In the genomic region with DNA sequence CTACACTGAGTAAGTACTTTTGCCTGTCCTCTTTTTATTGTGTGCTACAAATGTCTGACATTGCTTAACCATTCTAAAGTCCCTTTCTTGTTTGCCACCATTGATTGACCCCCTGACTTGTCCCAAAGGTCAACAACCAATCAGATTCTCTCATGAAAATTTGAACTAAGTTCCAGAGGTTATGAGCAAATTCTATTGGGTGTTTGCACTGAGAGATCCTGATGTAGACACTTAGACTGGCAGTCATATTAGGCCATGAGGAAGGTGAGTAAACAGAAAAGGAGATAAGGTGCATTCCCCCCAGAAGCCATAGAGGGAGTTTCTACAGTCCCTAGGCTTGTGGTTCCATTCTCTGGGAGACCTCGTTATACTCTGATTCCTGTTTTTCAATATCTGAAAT, we compare ENCODE assay signal across 19 cellular contexts.
A peak's percentile ranks its signal among the peaks of the same experiment; 100 is the strongest.
DNase-seq lines count a peak whose midpoint lies in the region; ATAC-seq, FAIRE-seq and TF ChIP-seq lines count a peak whose summit lies in the region.
"Had no signal": no experiment of that assay in that cellular context is flagged by ENCODE, and none has a peak within 500 bp of the region (broad histone marks: within the 10 kb centered on the region; RNA-seq: fewer than 3 reads in every experiment).

No MANE protein-coding gene starts in this region.

- in situ Hi-C loops in HepG2 (cut with HindIII; ENCODE audit: extremely low pct_ligation_motif_present, low pct_unique_long_range_greater_than_20kb) = no loop called here
- in situ Hi-C loops in KBM-7 (cut with MboI; ENCODE audit: low pct_unique_long_range_greater_than_20kb, low sequenced_read_pairs) = no loop called here

- H3K27me3 ChIP-seq in HepG2 (ENCODE audit: control insufficient read depth in 1 of 2, insufficient read depth in 2 of 2, low read length in 2 of 2) = peaks cover 2 to 26% of the 10 kb centered on the region in 2 experiments; a peak in 3 of 5 replicates

- no peak for TF ChIP-seq CTCF in HepG2 (CRISPR knock-in tag; IDR thresholded peaks at IDR 0.05)

- no peak for TF ChIP-seq RAD21 in HepG2 (CRISPR knock-in tag; IDR thresholded peaks at IDR 0.05)

- CTCF ChIA-PET in HepG2 (lab: Yijun Ruan, JAX; ENCODE audit: low intra/inter-chr PET ratio, low total read pairs) = no interaction called here

- no peak overlapping the region for H3K4me2 ChIP-seq in HepG2 (ENCODE audit: low read depth, low read length)
- H3K4me2 ChIP-seq: A549, KMS-11 had no signal

- POLR2A ChIA-PET in HepG2 (lab: Yijun Ruan, JAX) = no interaction called here

- no peak overlapping the region for H2AFZ ChIP-seq in HepG2 (ENCODE audit: low read length)
- H2AFZ ChIP-seq: GM23248 had no signal

- no peak overlapping the region for H3K27ac ChIP-seq in HepG2 (ENCODE audit: extremely low read length, insufficient read depth, low read length)
- H3K27ac ChIP-seq: A549, C4-2B, GM23248, KMS-11 had no signal

- BruUV-seq in HepG2 (replicated peaks; lab: Mats Ljungman, UMichigan) = no TSS peak

- TF ChIP-seq EP300 in HepG2 (IDR thresholded peaks at IDR 0.05; ENCODE audit: low read depth in 2 of 2, low read length in 2 of 2) = no peak
- TF ChIP-seq EP300 in HepG2 (CRISPR knock-in tag; IDR thresholded peaks at IDR 0.05; ENCODE audit: borderline replicate concordance) = no peak

- no peak for DNase-seq in GM12892 (ENCODE audit: insufficient read length)
- peak; percentile 1 for DNase-seq in RKO (ENCODE audit: low spot score)
- DNase-seq in HepG2 (ENCODE audit: low spot score) = peak; percentile 41
- DNase-seq in KBM-7 = no peak
- DNase-seq: BE2C; CD4-positive, alpha-beta memory T cell; DND-41; GDM1; GM23248; IMR-90 had no signal

- peak; percentile 9 for FAIRE-seq in GM12892 (lab: Jason Lieb, UNC)
- FAIRE-seq in HepG2 (lab: Jason Lieb, UNC) = no peak
- FAIRE-seq: A549, GM18507, H54, HTR-8/SVneo had no signal

- TF ChIP-seq POLR2A in GM12892 (IDR thresholded peaks at IDR 0.05; ENCODE audit: low read depth, low read length) = no peak
- TF ChIP-seq POLR2A in HepG2 (IDR thresholded peaks at IDR 0.05; ENCODE audit: insufficient read depth in 1 of 2, low read depth in 2 of 2, low read length in 2 of 2) = no peak

- no peaks in the 10 kb centered on the region for H3K36me3 ChIP-seq in HepG2 (replicated peaks in 1 of 2; ENCODE audit: control insufficient read depth in 1 of 2, insufficient read depth in 2 of 2, low read length in 2 of 2)
- H3K36me3 ChIP-seq: BE2C had no signal

- H3K4me1 ChIP-seq in HepG2 (ENCODE audit: insufficient read depth, low read length) = 0 out of 2 replicates have a peak, but pooled peaks cover 5% of the 10 kb centered on the region
- H3K4me1 ChIP-seq: BE2C had no signal

- H3K79me2 ChIP-seq in HepG2 (ENCODE audit: insufficient read depth, low read length) = no peaks in the 10 kb centered on the region

- H3K4me3 ChIP-seq in HepG2 (replicated peaks in 1 of 3; ENCODE audit: insufficient read depth in 1 of 3, low read depth in 2 of 3, low read length in 3 of 3) = no peak overlapping the region
- H3K4me3 ChIP-seq: A549, GM23248 had no signal

- intact Hi-C loops in HepG2 (cut with micrococcal nuclease; ENCODE audit: unreplicated experiment) = no loop called here

- no peaks in the 10 kb centered on the region for H3K9me3 ChIP-seq in HepG2 (ENCODE audit: low read length)
- H3K9me3 ChIP-seq: A549, BE2C had no signal

- no peaks in the 10 kb centered on the region for H4K20me1 ChIP-seq in HepG2 (ENCODE audit: insufficient read depth, low read length)

- no peak overlapping the region for H3K9ac ChIP-seq in HepG2 (ENCODE audit: insufficient read depth, low read depth, low read length)
- H3K9ac ChIP-seq: GM23248, KMS-11 had no signal

- 0% methylated on average over 1 of the region's 1 CpG for WGBS in HepG2 (ENCODE audit: low lambda C conversion rate)

- ATAC-seq in HepG2 (peak; percentile 89), HG03520 (IDR thresholded peaks at IDR 0.05; ENCODE audit: unreplicated experiment) (no peak), HG03378 (IDR thresholded peaks at IDR 0.05; ENCODE audit: unreplicated experiment) (no peak)
- ATAC-seq: A549, HCT116 had no signal

TF ChIP-seq in HepG2, 621 proteins besides CTCF, POLR2A, EP300 and RAD21:
- no peak for TF ChIP-seq ZNF124 (CRISPR knock-in tag; IDR thresholded peaks at IDR 0.05)
- TF ChIP-seq ZNF629 (CRISPR knock-in tag; conservative IDR thresholded peaks at IDR 0.05) = no peak
- no peak for TF ChIP-seq SP5 (CRISPR knock-in tag; IDR thresholded peaks at IDR 0.05; ENCODE audit: borderline replicate concordance, low read depth)
- TF ChIP-seq, protein P1, sequence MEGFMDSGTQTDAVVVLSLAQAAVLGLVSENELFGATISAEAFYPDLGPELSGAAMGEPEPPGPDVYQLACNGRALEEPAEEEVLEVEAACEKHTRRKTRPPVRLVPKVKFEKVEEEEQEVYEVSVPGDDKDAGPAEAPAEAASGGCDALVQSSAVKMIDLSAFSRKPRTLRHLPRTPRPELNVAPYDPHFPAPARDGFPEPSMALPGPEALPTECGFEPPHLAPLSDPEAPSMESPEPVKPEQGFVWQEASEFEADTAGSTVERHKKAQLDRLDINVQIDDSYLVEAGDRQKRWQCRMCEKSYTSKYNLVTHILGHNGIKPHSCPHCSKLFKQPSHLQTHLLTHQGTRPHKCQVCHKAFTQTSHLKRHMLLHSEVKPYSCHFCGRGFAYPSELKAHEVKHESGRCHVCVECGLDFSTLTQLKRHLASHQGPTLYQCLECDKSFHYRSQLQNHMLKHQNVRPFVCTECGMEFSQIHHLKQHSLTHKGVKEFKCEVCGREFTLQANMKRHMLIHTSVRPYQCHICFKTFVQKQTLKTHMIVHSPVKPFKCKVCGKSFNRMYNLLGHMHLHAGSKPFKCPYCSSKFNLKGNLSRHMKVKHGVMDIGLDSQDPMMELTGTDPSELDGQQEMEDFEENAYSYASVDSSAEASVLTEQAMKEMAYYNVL (CRISPR knock-in tag; IDR thresholded peaks at IDR 0.05; ENCODE audit: borderline replicate concordance) = no peak
- no peak for TF ChIP-seq ZNF143 (CRISPR knock-in tag; IDR thresholded peaks at IDR 0.05)
- TF ChIP-seq HNRNPK (IDR thresholded peaks at IDR 0.05; ENCODE audit: low read depth, low read length, poor library complexity, severe bottlenecking) = no peak
- peak; percentile 59; the same call in 1 of the 2 replicates for TF ChIP-seq SRF (IDR thresholded peaks at IDR 0.05; ENCODE audit: low read depth, low read length)
- TF ChIP-seq, protein P2, sequence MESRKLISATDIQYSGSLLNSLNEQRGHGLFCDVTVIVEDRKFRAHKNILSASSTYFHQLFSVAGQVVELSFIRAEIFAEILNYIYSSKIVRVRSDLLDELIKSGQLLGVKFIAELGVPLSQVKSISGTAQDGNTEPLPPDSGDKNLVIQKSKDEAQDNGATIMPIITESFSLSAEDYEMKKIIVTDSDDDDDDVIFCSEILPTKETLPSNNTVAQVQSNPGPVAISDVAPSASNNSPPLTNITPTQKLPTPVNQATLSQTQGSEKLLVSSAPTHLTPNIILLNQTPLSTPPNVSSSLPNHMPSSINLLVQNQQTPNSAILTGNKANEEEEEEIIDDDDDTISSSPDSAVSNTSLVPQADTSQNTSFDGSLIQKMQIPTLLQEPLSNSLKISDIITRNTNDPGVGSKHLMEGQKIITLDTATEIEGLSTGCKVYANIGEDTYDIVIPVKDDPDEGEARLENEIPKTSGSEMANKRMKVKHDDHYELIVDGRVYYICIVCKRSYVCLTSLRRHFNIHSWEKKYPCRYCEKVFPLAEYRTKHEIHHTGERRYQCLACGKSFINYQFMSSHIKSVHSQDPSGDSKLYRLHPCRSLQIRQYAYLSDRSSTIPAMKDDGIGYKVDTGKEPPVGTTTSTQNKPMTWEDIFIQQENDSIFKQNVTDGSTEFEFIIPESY (CRISPR knock-in tag; IDR thresholded peaks at IDR 0.05) = no peak
- peak; percentile 35; the same call in 1 of the 2 replicates for TF ChIP-seq NFYB (CRISPR knock-in tag; IDR thresholded peaks at IDR 0.05)
- TF ChIP-seq SMAD1 (CRISPR knock-in tag; IDR thresholded peaks at IDR 0.05; ENCODE audit: borderline replicate concordance, low read depth) = no peak
- TF ChIP-seq MEIS2 (CRISPR knock-in tag; IDR thresholded peaks at IDR 0.05) = no peak
- TF ChIP-seq, protein P3, sequence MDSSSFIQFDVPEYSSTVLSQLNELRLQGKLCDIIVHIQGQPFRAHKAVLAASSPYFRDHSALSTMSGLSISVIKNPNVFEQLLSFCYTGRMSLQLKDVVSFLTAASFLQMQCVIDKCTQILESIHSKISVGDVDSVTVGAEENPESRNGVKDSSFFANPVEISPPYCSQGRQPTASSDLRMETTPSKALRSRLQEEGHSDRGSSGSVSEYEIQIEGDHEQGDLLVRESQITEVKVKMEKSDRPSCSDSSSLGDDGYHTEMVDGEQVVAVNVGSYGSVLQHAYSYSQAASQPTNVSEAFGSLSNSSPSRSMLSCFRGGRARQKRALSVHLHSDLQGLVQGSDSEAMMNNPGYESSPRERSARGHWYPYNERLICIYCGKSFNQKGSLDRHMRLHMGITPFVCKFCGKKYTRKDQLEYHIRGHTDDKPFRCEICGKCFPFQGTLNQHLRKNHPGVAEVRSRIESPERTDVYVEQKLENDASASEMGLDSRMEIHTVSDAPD (CRISPR knock-in tag; IDR thresholded peaks at IDR 0.05) = no peak
- no peak for TF ChIP-seq GATAD2A (CRISPR knock-in tag; IDR thresholded peaks at IDR 0.05)

Comparison
In these comparisons a context has a peak if more than half of its experiments do, and no peak if none do; other contexts are left out.
1. DNase-seq: peak in RKO (single experiment) and HepG2 (single experiment); none in GM12892 (single experiment) and KBM-7 (single experiment).